Comparison of ENCODE assay signal across 11 cellular contexts in the genomic region with DNA sequence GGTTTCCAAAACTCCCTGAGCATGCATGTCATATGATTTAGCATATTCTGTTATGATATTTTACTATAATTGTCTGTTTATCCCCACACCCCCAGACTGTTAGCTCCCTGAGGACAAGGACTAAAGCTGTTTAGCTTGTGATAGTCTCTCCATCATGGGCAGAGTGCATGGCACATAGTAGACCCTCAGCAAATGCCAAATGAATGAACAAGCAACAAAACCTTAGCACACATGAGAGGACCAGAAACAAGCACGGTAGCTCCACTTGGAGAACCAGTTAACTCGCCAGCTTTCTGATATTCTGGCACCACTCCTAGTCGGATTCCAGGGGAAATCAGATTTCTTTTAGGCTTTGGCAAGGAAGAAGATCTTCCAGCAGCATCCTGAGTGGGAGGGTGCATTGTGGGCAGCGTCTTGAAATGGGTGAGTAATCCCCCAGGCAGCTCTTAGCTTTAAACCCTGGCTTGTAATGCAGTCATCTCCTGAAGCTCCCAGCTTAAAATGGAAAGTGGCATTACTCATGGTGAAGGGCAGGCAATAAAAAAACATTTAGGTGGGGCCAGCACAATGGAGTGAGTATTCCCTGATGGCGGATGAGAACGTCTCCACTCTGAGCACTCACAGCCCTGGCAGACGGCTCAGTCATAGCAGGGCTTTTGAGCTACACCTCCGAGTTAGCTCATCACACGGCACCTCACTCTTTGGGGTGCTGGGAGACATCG. TPM values are rescaled to one million over a fixed set of nuclear protein-coding genes. Genes with fewer than 3 reads are reported as not detected.
A peak's percentile ranks its signal among the peaks of the same experiment; 100 is the strongest.
DNase-seq lines count a peak whose midpoint lies in the region; ATAC-seq, FAIRE-seq and TF ChIP-seq lines count a peak whose summit lies in the region.
"Had no signal": no experiment of that assay in that cellular context is flagged by ENCODE, and none has a peak within 500 bp of the region (broad histone marks: within the 10 kb centered on the region; RNA-seq: fewer than 3 reads in every experiment).

No MANE protein-coding gene starts in this region.

- TF ChIP-seq CTCF in IMR-90 (conservative IDR thresholded peaks at IDR 0.05; ENCODE audit: low read depth, low read length) (no peak), bronchial epithelial cell (IDR thresholded peaks at IDR 0.05; ENCODE audit: insufficient read depth, low read length, severe bottlenecking) (no peak), lower lobe of right lung (IDR thresholded peaks at IDR 0.05) (no peak), D721Med (IDR thresholded peaks at IDR 0.05; ENCODE audit: insufficient read depth, missing control alignments) (no peak)
- no peak for TF ChIP-seq CTCF in CD4-positive, alpha-beta T cell (IDR thresholded peaks at IDR 0.05)

- peak; percentile 93 for FAIRE-seq in bronchial epithelial cell (lab: Jason Lieb, UNC)
- no peak for FAIRE-seq in D721Med (lab: Jason Lieb, UNC)
- FAIRE-seq: islet of Langerhans had no signal

- ATAC-seq in IMR-90 (ENCODE audit: low read depth), result peak; percentile 97
- peak; percentile 48 for ATAC-seq in lower lobe of right lung
- ATAC-seq in HG03196 (IDR thresholded peaks at IDR 0.05; ENCODE audit: unreplicated experiment), result no peak
- no peak for ATAC-seq in T-cell (replicated peaks in 1 of 4)
- ATAC-seq in CD4-positive, alpha-beta T cell (ENCODE audit: poor library complexity), result no peak

- H3K4me2 ChIP-seq in IMR-90 (ENCODE audit: low read depth, low read length), result peak overlapping the region; percentile 65

- intact Hi-C loops in IMR-90 (cut with micrococcal nuclease), result loop anchor here (2.0 kb wide), 1 partner anchor 24 kb away; no protein-coding TSS in a partner anchor
- intact Hi-C loops in lower lobe of right lung (cut with DNase I), result no loop called here
- intact Hi-C loops in CD4-positive, alpha-beta T cell (cut with DNase I, micrococcal nuclease), result no loop called here

- peak overlapping the region; percentile 93 for H2AK9ac ChIP-seq in IMR-90 (replicated peaks; ENCODE audit: low read depth, low read length, poor library complexity)

- H4K91ac ChIP-seq in IMR-90 (ENCODE audit: insufficient read depth, low read depth, low read length), result peak overlapping the region; percentile 99

- H2AFZ ChIP-seq in IMR-90 (replicated peaks; ENCODE audit: low read length, poor library complexity), result peak overlapping the region; percentile 91

- H3K79me1 ChIP-seq in IMR-90 (ENCODE audit: low read depth in 1 of 2, low read length in 2 of 2), result no peaks in the 10 kb centered on the region

- DNase-seq in A172 (ENCODE audit: low spot score) (peak; percentile 99), IMR-90 (peak; percentile 99), bronchial epithelial cell (ENCODE audit: low read depth) (peak; percentile 100), lower lobe of right lung (no peak), T-cell (no peak), D721Med (ENCODE audit: insufficient read length, low spot score) (no peak)
- DNase-seq in CD4-positive, alpha-beta T cell, result no peak
- DNase-seq: CD4-positive, CD25-positive, alpha-beta regulatory T cell; NCI-H2081 treated with DMSO at 0.1 percent for 48 hours had no signal

- no peaks in the 10 kb centered on the region for H4K20me1 ChIP-seq in IMR-90 (ENCODE audit: insufficient read depth, low read length)

- CTCF ChIA-PET in IMR-90 (lab: Yijun Ruan, JAX), result interaction anchor here (0.7 to 3.3 kb wide), 6 partner anchors 11 to 69 kb away, joined by 3 to 31 read pairs (median 4); no protein-coding TSS in a partner anchor
- CTCF ChIA-PET in T-cell (lab: Charles Lee), result interaction anchor here (0.6 to 1.4 kb wide), 5 partner anchors 9 to 248 kb away, joined by 3 read pairs; no protein-coding TSS in a partner anchor
- CTCF ChIA-PET in CD4-positive, alpha-beta T cell (lab: Charles Lee), result interaction anchor here (2.6 kb wide), 1 partner anchor 11 kb away, joined by 7 read pairs; no protein-coding TSS in a partner anchor

- H3K27me3 Mint-ChIP-seq in T-cell, result peaks cover 12 to 15% of the 10 kb centered on the region in 2 donors
- peaks cover 15% of the 10 kb centered on the region for H3K27me3 Mint-ChIP-seq in CD4-positive, alpha-beta T cell

- peak overlapping the region; percentile 93 for H3K23ac ChIP-seq in IMR-90 (ENCODE audit: low read depth, low read length)

- H3K4ac ChIP-seq in IMR-90 (ENCODE audit: low read depth, low read length), result peak overlapping the region; percentile 98

- H3K4me1 Mint-ChIP-seq in T-cell, result no peaks in the 10 kb centered on the region
- no peaks in the 10 kb centered on the region for H3K4me1 Mint-ChIP-seq in CD4-positive, alpha-beta T cell (ENCODE audit: low read depth)
- H3K4me1 Mint-ChIP-seq: CD4-positive, CD25-positive, alpha-beta regulatory T cell had no signal

- H4K5ac ChIP-seq in IMR-90 (ENCODE audit: low read depth, low read length), result peak overlapping the region; percentile 69

- dilution Hi-C loops in IMR-90 (cut with HindIII; ENCODE audit: low sequenced_read_pairs, unreplicated experiment), result no loop called here

- H2BK20ac ChIP-seq in IMR-90 (ENCODE audit: low read depth, low read length), result peak overlapping the region; percentile 98

- H3K18ac ChIP-seq in IMR-90 (ENCODE audit: low read depth, low read length), result peak overlapping the region; percentile 89

- H3K9ac ChIP-seq in IMR-90 (ENCODE audit: low read depth, low read length), result peak overlapping the region; percentile 54

- POLR2A ChIA-PET in IMR-90 (lab: Charles Lee; ENCODE audit: unreplicated experiment) (interaction anchor here (0.6 to 1.3 kb wide), 4 partner anchors 23 to 288 kb away, joined by 3 to 10 read pairs (median 3); no protein-coding TSS in a partner anchor), T-cell (lab: Charles Lee) (interaction anchor here in 1 of 2 donors (0.5 kb wide), 1 partner anchor 182 kb away, joined by 3 read pairs; no protein-coding TSS in a partner anchor)
- POLR2A ChIA-PET in CD4-positive, alpha-beta T cell (lab: Charles Lee), result no interaction called here

- H3K4me3 ChIP-seq in IMR-90 (ENCODE audit: insufficient read depth, low read depth, low read length) (peak overlapping the region; percentile 2; the same call in 1 of the 2 replicates), bronchial epithelial cell (ENCODE audit: low read depth, low read length) (no peak overlapping the region), lower lobe of right lung (no peak overlapping the region)

- in situ Hi-C loops in IMR-90 (cut with MboI; ENCODE audit: low sequenced_read_pairs), result no loop called here

- peak overlapping the region; percentile 98 for H3K14ac ChIP-seq in IMR-90 (replicated peaks; ENCODE audit: low read depth, low read length)

- no peak overlapping the region for H3K4me3 Mint-ChIP-seq in T-cell
- H3K4me3 Mint-ChIP-seq in CD4-positive, alpha-beta T cell, result no peak overlapping the region

- H3K36me3 ChIP-seq in IMR-90 (ENCODE audit: control insufficient read depth, insufficient read depth, low read length), result no peaks in the 10 kb centered on the region
- H3K36me3 ChIP-seq in bronchial epithelial cell (ENCODE audit: control insufficient read depth, insufficient read depth, low read length), result no peaks in the 10 kb centered on the region
- no peaks in the 10 kb centered on the region for H3K36me3 ChIP-seq in lower lobe of right lung

- H3K27me3 ChIP-seq in IMR-90 (ENCODE audit: control insufficient read depth, insufficient read depth, low read length) (no peaks in the 10 kb centered on the region), bronchial epithelial cell (ENCODE audit: control insufficient read depth, insufficient read depth, low read length) (no peaks in the 10 kb centered on the region), lower lobe of right lung (ENCODE audit: low read depth) (no peaks in the 10 kb centered on the region)
- no peaks in the 10 kb centered on the region for H3K27me3 ChIP-seq in CD4-positive, alpha-beta T cell (ENCODE audit: control insufficient read depth, insufficient read depth, low read length)

- BruUV-seq in IMR-90 (replicated peaks; lab: Mats Ljungman, UMichigan), result no TSS peak

- no peak overlapping the region for H3K27ac Mint-ChIP-seq in T-cell
- no peak overlapping the region for H3K27ac Mint-ChIP-seq in CD4-positive, alpha-beta T cell

- H3K9me1 ChIP-seq in IMR-90 (ENCODE audit: insufficient read depth, low read length), result peaks cover 7% of the 10 kb centered on the region

- H3K9me3 Mint-ChIP-seq in T-cell, result no peaks in the 10 kb centered on the region
- no peaks in the 10 kb centered on the region for H3K9me3 Mint-ChIP-seq in CD4-positive, alpha-beta T cell
- H3K9me3 Mint-ChIP-seq: CD4-positive, CD25-positive, alpha-beta regulatory T cell had no signal

- H3K4me1 ChIP-seq in IMR-90 (ENCODE audit: control insufficient read depth, insufficient read depth, low read length) (peaks cover 23% of the 10 kb centered on the region), lower lobe of right lung (peaks cover 16% of the 10 kb centered on the region)

- peak overlapping the region; percentile 97 for H2AK5ac ChIP-seq in IMR-90 (ENCODE audit: low read depth, low read length)

- peak overlapping the region; percentile 77 to 97 for H4K8ac ChIP-seq in IMR-90 (ENCODE audit: low read depth in 2 of 2, low read length in 2 of 2)

- H2BK120ac ChIP-seq in IMR-90 (ENCODE audit: low read depth, low read length), result peak overlapping the region; percentile 99

- H3K9me3 ChIP-seq in IMR-90 (ENCODE audit: control insufficient read depth, insufficient read depth, low read length) (no peaks in the 10 kb centered on the region), lower lobe of right lung (no peaks in the 10 kb centered on the region)
- no peaks in the 10 kb centered on the region for H3K9me3 ChIP-seq in CD4-positive, alpha-beta T cell (ENCODE audit: control insufficient read depth, low read length)

- no peaks in the 10 kb centered on the region for H3K36me3 Mint-ChIP-seq in T-cell
- no peaks in the 10 kb centered on the region for H3K36me3 Mint-ChIP-seq in CD4-positive, alpha-beta T cell (ENCODE audit: low read depth)
- H3K36me3 Mint-ChIP-seq: CD4-positive, CD25-positive, alpha-beta regulatory T cell had no signal

- H3K56ac ChIP-seq in IMR-90 (ENCODE audit: extremely low read depth, insufficient read depth, low read length), result peak overlapping the region; percentile 82

- 10% methylated on average over 4 of the region's 10 CpGs; no CpG with 5 or more reads in 1 of the 2 experiments for WGBS in IMR-90 (ENCODE audit: extremely low coverage in 2 of 2, insufficient read length in 1 of 2), 2 experiments

- TF ChIP-seq POLR2A in IMR-90 (IDR thresholded peaks at IDR 0.05; ENCODE audit: low read depth, low read length), result peak; percentile 60

- H3K27ac ChIP-seq in IMR-90 (ENCODE audit: insufficient read depth, low read length), result peak overlapping the region; percentile 79
- no peak overlapping the region for H3K27ac ChIP-seq in lower lobe of right lung
- H3K27ac ChIP-seq in CD4-positive, alpha-beta T cell (ENCODE audit: low read depth, low read length), result no peak overlapping the region

- peak overlapping the region; percentile 95 for H2BK15ac ChIP-seq in IMR-90 (ENCODE audit: low read depth, low read length)

- H2BK5ac ChIP-seq in IMR-90 (ENCODE audit: low read depth, low read length, poor library complexity, severe bottlenecking), result peak overlapping the region; percentile 98

- TF ChIP-seq RAD21 in IMR-90 (IDR thresholded peaks at IDR 0.05; ENCODE audit: low read length), result no peak; the same call in 1 of the 2 replicates

RNA-seq across cellular contexts. Expression of gene FGF1, which starts 41.1 kb away (rescaled TPM):
- total RNA-seq in A172 (2014; rRNA removed; shearing (Covaris generic)), result 1.2 and 1.8 TPM in 2 replicates
- total RNA-seq in IMR-90 (2012; rRNA removed) (7.7 and 8.1 TPM in 2 replicates), bronchial epithelial cell (under 0.01 and 0.38 TPM in 2 replicates), lower lobe of right lung (0.97 TPM), T-cell (not detected)
- 7.6 and 8.5 TPM in 2 replicates for polyA plus RNA-seq in IMR-90 (2012; rRNA removed)
- 2.3 and 3.6 TPM in 2 replicates for polyA plus RNA-seq in IMR-90 (2012; cell fraction: cytosol; rRNA removed)
- 0.82 and 5.7 TPM in 2 replicates for polyA plus RNA-seq in IMR-90 (2012; cell fraction: nucleus; rRNA removed; ENCODE audit: low replicate concordance)
- total RNA-seq in CD4-positive, alpha-beta T cell, result not detected
- total RNA-seq: CD4-positive, CD25-positive, alpha-beta regulatory T cell had no signal
- polyA plus RNA-seq: CD4-positive, CD25-positive, alpha-beta regulatory T cell had no signal

Comparison
In these comparisons a context has a peak if more than half of its experiments do, and no peak if none do; other contexts are left out.
1. DNase-seq: peak in A172 (single experiment), IMR-90 (single experiment) and bronchial epithelial cell (single experiment); none in lower lobe of right lung (single experiment), T-cell (0 of 34), D721Med (single experiment) and CD4-positive, alpha-beta T cell (0 of 10).
2. ATAC-seq: peak in IMR-90 (single experiment) and lower lobe of right lung (2 of 2); none in HG03196 (single experiment), T-cell (0 of 4) and CD4-positive, alpha-beta T cell (single experiment).